Comparison of ENCODE assay signal across 9 cellular contexts in the genomic region with DNA sequence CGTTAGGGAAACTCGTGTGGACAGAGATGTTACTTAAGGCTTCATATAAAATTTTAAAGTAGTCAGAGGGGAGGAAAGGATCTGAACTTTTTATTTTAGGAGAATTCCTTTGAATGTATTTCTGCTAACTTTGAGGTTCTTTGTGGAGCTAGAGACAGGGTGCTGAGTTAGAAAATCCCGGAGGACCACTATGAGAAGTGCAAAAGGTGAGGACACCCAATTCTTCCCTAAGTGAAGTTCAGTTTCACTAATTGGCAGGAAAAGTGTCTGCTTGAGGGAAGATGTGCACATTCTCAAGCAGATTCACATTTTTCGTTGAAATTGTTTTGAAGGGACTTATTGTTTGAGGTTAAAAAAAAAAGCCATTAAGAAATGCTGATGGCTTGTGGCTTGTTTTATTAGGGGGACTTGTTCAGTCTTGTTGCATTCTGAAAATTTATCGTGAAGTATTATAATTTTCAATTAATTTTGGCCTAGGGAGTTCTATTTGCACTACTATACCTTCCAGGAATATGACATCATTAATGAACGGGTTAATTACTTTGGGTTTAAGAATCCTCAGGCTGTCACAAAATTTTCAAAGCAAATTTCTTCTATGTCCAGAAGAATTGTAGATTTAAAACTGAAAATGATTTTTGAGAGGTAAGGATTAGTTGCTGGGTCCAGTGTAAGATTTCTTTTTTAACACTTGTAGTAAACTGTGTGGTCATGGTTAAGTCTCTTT. TPM values are rescaled to one million over a fixed set of nuclear protein-coding genes. Genes with fewer than 3 reads are reported as not detected.
DNase-seq lines count a peak whose midpoint lies in the region; ATAC-seq and TF ChIP-seq lines count a peak whose summit lies in the region.
"Had no signal": no experiment of that assay in that cellular context is flagged by ENCODE, and none has a peak within 500 bp of the region (broad histone marks: within the 10 kb centered on the region; RNA-seq: fewer than 3 reads in every experiment).

No MANE protein-coding gene starts in this region.

- peak overlapping the region; percentile 92 for H3K27ac Mint-ChIP-seq in activated naive CD4-positive, alpha-beta T cell treated with anti-CD3 and anti-CD28 coated beads, Interleukin-2, amount 50 U/mL, for 24 hours

- H3K27me3 ChIP-seq in lung (ENCODE audit: control insufficient read depth, insufficient read depth) (no peaks in the 10 kb centered on the region), upper lobe of left lung (no peaks in the 10 kb centered on the region)

- peaks cover 73% of the 10 kb centered on the region for H3K4me1 Mint-ChIP-seq in activated naive CD4-positive, alpha-beta T cell treated with anti-CD3 and anti-CD28 coated beads, Interleukin-2, amount 50 U/mL, for 24 hours

- H3K9me3 Mint-ChIP-seq in activated naive CD4-positive, alpha-beta T cell treated with anti-CD3 and anti-CD28 coated beads, Interleukin-2, amount 50 U/mL, for 24 hours, result no peaks in the 10 kb centered on the region

- no peak for TF ChIP-seq POLR2A in upper lobe of left lung (IDR thresholded peaks at IDR 0.05)

- ATAC-seq in lung (ENCODE audit: insufficient read depth, low FRiP score) (no peak), upper lobe of left lung (ENCODE audit: low FRiP score in 2 of 2) (no peak), GM21528 (IDR thresholded peaks at IDR 0.05; ENCODE audit: low FRiP score, unreplicated experiment) (no peak)

- no peak for DNase-seq in activated naive CD4-positive, alpha-beta T cell (lab: John Stamatoyannopoulos, UW)
- DNase-seq in astrocyte of the spinal cord (ENCODE audit: low read depth, low spot score) (no peak), lung (ENCODE audit: low spot score) (no peak), upper lobe of left lung (no peak), ecto neural progenitor cell (ENCODE audit: low spot score) (no peak)
- no peak for DNase-seq in stimulated activated CD4-positive, alpha-beta T cell treated with anti-CD3 and anti-CD28 coated beads, Interleukin-15, amount 100 ng/mL, for 24 hours
- DNase-seq: NCI-H2029 had no signal

- H3K4me1 ChIP-seq in lung (ENCODE audit: control insufficient read depth in 2 of 2, insufficient read depth in 2 of 2, low read length in 2 of 2), result peaks cover 5 to 24% of the 10 kb centered on the region in 2 donors
- peaks cover 17 to 43% (median 32%) of the 10 kb centered on the region in 4 donors for H3K4me1 ChIP-seq in upper lobe of left lung

- no peaks in the 10 kb centered on the region for H3K9me3 ChIP-seq in lung (ENCODE audit: control insufficient read depth in 2 of 2, insufficient read depth in 1 of 2, low read length in 1 of 2)
- no peaks in the 10 kb centered on the region for H3K9me3 ChIP-seq in upper lobe of left lung

- in situ Hi-C loops in astrocyte of the spinal cord (cut with HindIII; ENCODE audit: low sequenced_read_pairs), result no loop called here

- H3K4me3 Mint-ChIP-seq in activated naive CD4-positive, alpha-beta T cell treated with anti-CD3 and anti-CD28 coated beads, Interleukin-2, amount 50 U/mL, for 24 hours, result peak overlapping the region; percentile 88

- H3K27ac ChIP-seq in lung (ENCODE audit: low read depth in 1 of 2, low read length in 1 of 2) (peak overlapping the region; percentile 93), upper lobe of left lung (peak overlapping the region; percentile 91 to 100 (median 96))

- TF ChIP-seq CTCF in astrocyte of the spinal cord (IDR thresholded peaks at IDR 0.05; ENCODE audit: low read depth, low read length), result no peak
- TF ChIP-seq CTCF in lung (IDR thresholded peaks at IDR 0.05; ENCODE audit: control extremely low read depth, extremely low read depth), result no peak
- no peak for TF ChIP-seq CTCF in upper lobe of left lung (IDR thresholded peaks at IDR 0.05)

- H3K27me3 Mint-ChIP-seq in activated naive CD4-positive, alpha-beta T cell treated with anti-CD3 and anti-CD28 coated beads, Interleukin-2, amount 50 U/mL, for 24 hours, result no peaks in the 10 kb centered on the region

- H3K4me3 ChIP-seq in astrocyte of the spinal cord (ENCODE audit: low read depth, low read length) (peak overlapping the region; percentile 89), lung (peak overlapping the region; percentile 70), upper lobe of left lung (peak overlapping the region; percentile 88 to 97 (median 94))

- H3K36me3 Mint-ChIP-seq in activated naive CD4-positive, alpha-beta T cell treated with anti-CD3 and anti-CD28 coated beads, Interleukin-2, amount 50 U/mL, for 24 hours, result peaks cover 3% of the 10 kb centered on the region

- TF ChIP-seq EP300 in upper lobe of left lung (IDR thresholded peaks at IDR 0.05), result no peak

- no peaks in the 10 kb centered on the region for H3K36me3 ChIP-seq in lung (ENCODE audit: control insufficient read depth in 2 of 2, insufficient read depth in 2 of 2, low read length in 2 of 2)
- no peaks in the 10 kb centered on the region for H3K36me3 ChIP-seq in upper lobe of left lung

- WGBS in lung, 2 donors, result 24 to 31% methylated on average over 6 of the region's 6 CpGs
- 24 to 34% methylated on average over 6 of the region's 6 CpGs for WGBS in upper lobe of left lung, 2 donors

RNA-seq across cellular contexts. Expression of gene PCNX1, which starts 1.8 kb away (rescaled TPM):
- total RNA-seq in lung, result 100 to 1,000 TPM in 1 of 2 donors, 10 to 100 TPM in 1; 55.9 to 103 TPM
- 10 to 100 TPM in 1 of 2 donors, 1 to 10 TPM in 1; 5.2 to 20.0 TPM for polyA plus RNA-seq in lung
- 10 to 100 TPM; 38.4 to 98.5 (median 65.4) TPM for total RNA-seq in upper lobe of left lung
